ENCODE assay signal across 8 cellular contexts in the genomic region with DNA sequence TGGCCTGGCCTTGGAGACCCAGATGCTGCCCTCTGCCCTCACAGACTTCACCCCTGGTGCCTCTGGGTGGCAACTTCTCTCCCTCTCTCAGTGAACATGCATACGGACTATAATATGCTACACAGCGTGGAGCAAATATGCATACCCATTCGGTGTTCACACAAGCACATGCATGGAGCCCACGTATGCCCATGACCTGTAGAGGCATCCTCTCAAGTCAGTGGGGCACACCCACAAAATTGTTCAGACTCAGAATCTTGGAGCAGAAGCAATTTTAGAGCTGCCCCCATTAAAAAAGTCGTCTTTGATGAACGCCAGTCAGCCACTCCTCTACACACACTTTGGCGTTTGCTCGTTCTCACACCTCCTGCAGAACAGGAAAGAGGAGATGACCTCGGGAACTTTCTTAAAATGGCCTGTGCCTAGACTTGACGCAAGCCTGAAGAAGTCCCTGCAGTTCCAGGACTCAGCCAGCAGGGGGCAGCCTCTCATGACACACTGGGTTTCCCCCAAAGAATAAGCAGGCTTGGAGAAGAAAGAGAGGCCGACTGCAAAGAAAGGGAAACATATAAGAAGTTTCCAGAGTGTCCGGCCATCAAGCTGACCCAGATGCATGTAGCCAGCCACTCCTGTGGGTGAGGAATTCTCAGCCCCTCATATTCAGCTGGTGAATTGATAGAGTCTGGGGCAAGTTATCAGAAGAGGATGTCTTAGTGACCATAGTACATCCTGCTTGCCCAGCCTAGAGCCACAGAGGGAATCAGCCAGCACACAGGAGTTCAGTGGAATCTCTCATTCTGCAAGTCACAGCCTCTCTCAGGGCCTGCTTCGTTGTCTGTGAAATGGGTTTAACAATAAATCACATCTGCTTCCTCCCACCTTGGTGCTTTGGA. TPM values are rescaled to one million over a fixed set of nuclear protein-coding genes. Genes with fewer than 3 reads are reported as not detected.
DNase-seq lines count a peak whose midpoint lies in the region; ATAC-seq and TF ChIP-seq lines count a peak whose summit lies in the region.

No MANE protein-coding gene starts in this region.

- TF ChIP-seq CTCF in AG09319 (IDR thresholded peaks at IDR 0.05; ENCODE audit: low read depth, low read length) (peak; percentile 98), upper lobe of right lung (IDR thresholded peaks at IDR 0.05) (peak; percentile 81)

- no peak overlapping the region for H3K4me3 ChIP-seq in Jurkat, Clone E6-1 (ENCODE audit: low read length)
- H3K4me3 ChIP-seq in SJSA1 (no peak overlapping the region), upper lobe of right lung (no peak overlapping the region)

- intact Hi-C loops in posterior cingulate gyrus (cut with DNase I) (loop anchor here (1.0 to 10.0 kb wide), 2 partner anchors 89 to 427 kb away; no protein-coding TSS in a partner anchor), upper lobe of right lung (cut with DNase I) (no loop called here)

- peaks cover 5% of the 10 kb centered on the region; the same call in 1 of the 2 replicates for H3K4me1 ChIP-seq in SJSA1 (replicated peaks)
- H3K4me1 ChIP-seq in upper lobe of right lung: no peaks in the 10 kb centered on the region

- no peak overlapping the region for H3K27ac ChIP-seq in SJSA1
- H3K27ac ChIP-seq in upper lobe of right lung: no peak overlapping the region

- DNase-seq in AG09319 (ENCODE audit: extremely low read depth, low read depth) (peak; percentile 34), SJSA1 (ENCODE audit: low read depth in 1 of 2, low spot score in 2 of 2) (peak; percentile 53 to 57), glomerular visceral epithelial cell (ENCODE audit: extremely low spot score) (peak; percentile 60), posterior cingulate gyrus (peak; percentile 58 to 96 (median 76)), upper lobe of right lung (peak; percentile 76)
- DNase-seq in Jurkat, Clone E6-1 (ENCODE audit: low read depth, low spot score): peak; percentile 72
- DNase-seq in activated naive CD4-positive, alpha-beta T cell treated with Interleukin-2 at 50 U/mL for 16 hours: peak; percentile 77

- ATAC-seq in GM18868 (IDR thresholded peaks at IDR 0.05; ENCODE audit: unreplicated experiment): peak; percentile 74
- peak; percentile 96 for ATAC-seq in upper lobe of right lung

- H3K27me3 ChIP-seq in SJSA1 (replicated peaks) (no peaks in the 10 kb centered on the region), upper lobe of right lung (no peaks in the 10 kb centered on the region)

- H3K9me3 ChIP-seq in SJSA1 (replicated peaks) (no peaks in the 10 kb centered on the region), upper lobe of right lung (no peaks in the 10 kb centered on the region)

- H3K36me3 ChIP-seq in SJSA1 (no peaks in the 10 kb centered on the region), upper lobe of right lung (no peaks in the 10 kb centered on the region)

RNA-seq across cellular contexts. Expression of a gene that starts 17.3 kb away (rescaled TPM):
- polyA plus RNA-seq in Jurkat, Clone E6-1 (2012; ENCODE audit: insufficient read depth, insufficient read length): 0.98 TPM
- 1.7 and 2.6 TPM in 2 replicates for total RNA-seq in SJSA1 (2014; rRNA removed; shearing (Covaris generic))
- total RNA-seq in upper lobe of right lung: 7.9 TPM
